Comparison of ENCODE assay signal across 17 cellular contexts in genomic region chr7:127715272-127715671, GRCh38.
"Had no signal": no experiment of that assay in that cellular context is flagged by ENCODE, and none has a peak within 500 bp of the region (broad histone marks: within the 10 kb centered on the region; RNA-seq: fewer than 3 reads in every experiment).

No MANE protein-coding gene starts in this region.

- H3K4me1 Mint-ChIP-seq: nephron progenitor cell had no signal

- DNase-seq: cortex of kidney; dorsolateral prefrontal cortex; effector CD8-positive, alpha-beta T cell; foreskin keratinocyte; left colon; left ventricle myocardium superior; mesenchymal stem cell; midbrain; nephron progenitor cell; ovary; right cardiac atrium; small intestine; stimulated activated CD4-positive, alpha-beta T cell treated with anti-CD3 and anti-CD28 coated beads, Interleukin-12 subunit alpha, Interleukin-12 subunit beta, amount 100 ng/mL, for 4 hours; stimulated activated naive CD4-positive, alpha-beta T cell; stomach; substantia nigra; transverse colon had no signal

- H3K4me3 Mint-ChIP-seq: nephron progenitor cell had no signal

- ATAC-seq: foreskin keratinocyte, left colon, left ventricle myocardium superior, right cardiac atrium had no signal

- H3K27ac Mint-ChIP-seq: nephron progenitor cell had no signal
